In genomic region chr6:113819169-113819830, GRCh38 we compare ENCODE assay signal across 28 cellular contexts. TPM values are rescaled to one million over a fixed set of nuclear protein-coding genes. Genes with fewer than 3 reads are reported as not detected.
DNase-seq lines count a peak whose midpoint lies in the region; ATAC-seq and TF ChIP-seq lines count a peak whose summit lies in the region.
"Had no signal": no experiment of that assay in that cellular context is flagged by ENCODE, and none has a peak within 500 bp of the region (broad histone marks: within the 10 kb centered on the region; RNA-seq: fewer than 3 reads in every experiment).

No MANE protein-coding gene starts in this region.

- H3K4me1 ChIP-seq in colonic mucosa (peaks cover 5% of the 10 kb centered on the region), mucosa of rectum (ENCODE audit: control insufficient read depth in 2 of 2, insufficient read depth in 2 of 2, low read length in 2 of 2) (peaks cover 4 to 8% of the 10 kb centered on the region in 2 donors)

- intact Hi-C loops in colonic mucosa (cut with DNase I) = no loop called here
- intact Hi-C loops in CD4-positive, alpha-beta T cell (cut with DNase I, micrococcal nuclease) = no loop called here

- H3K27me3 Mint-ChIP-seq in CD4-positive, alpha-beta T cell = peaks cover 10% of the 10 kb centered on the region

- CTCF ChIA-PET in CD4-positive, alpha-beta T cell (lab: Charles Lee) = no interaction called here

- no peaks in the 10 kb centered on the region for H3K4me1 Mint-ChIP-seq in CD4-positive, alpha-beta T cell (ENCODE audit: low read depth)

- no peak overlapping the region for H3K4me3 Mint-ChIP-seq in CD4-positive, alpha-beta T cell
- H3K4me3 Mint-ChIP-seq: CD8-positive, alpha-beta T cell; mesothelial cell of epicardium; neural crest cell; stimulated activated naive CD8-positive, alpha-beta T cell treated with anti-CD3 and anti-CD28 coated beads, Interleukin-15, Interleukin-2, amounts not matched to agents 100 ng/mL and 50 ng/mL, for 24 hours had no signal

- no peaks in the 10 kb centered on the region for H3K9me3 Mint-ChIP-seq in CD4-positive, alpha-beta T cell
- H3K9me3 Mint-ChIP-seq: CD8-positive, alpha-beta T cell; stimulated activated naive CD8-positive, alpha-beta T cell treated with anti-CD3 and anti-CD28 coated beads, Interleukin-15, Interleukin-2, amounts not matched to agents 100 ng/mL and 50 ng/mL, for 24 hours had no signal

- H3K27me3 ChIP-seq in colonic mucosa (no peaks in the 10 kb centered on the region), mucosa of rectum (ENCODE audit: control insufficient read depth in 2 of 2, insufficient read depth in 2 of 2, low read length in 2 of 2) (no peaks in the 10 kb centered on the region)
- H3K27me3 ChIP-seq in CD4-positive, alpha-beta T cell (ENCODE audit: control insufficient read depth, insufficient read depth, low read length) = no peaks in the 10 kb centered on the region
- H3K27me3 ChIP-seq: tibial nerve had no signal

- no peak for TF ChIP-seq CTCF in colonic mucosa (IDR thresholded peaks at IDR 0.05)
- TF ChIP-seq CTCF in CD4-positive, alpha-beta T cell (IDR thresholded peaks at IDR 0.05) = no peak

- POLR2A ChIA-PET in CD4-positive, alpha-beta T cell (lab: Charles Lee) = no interaction called here

- H3K36me3 ChIP-seq in colonic mucosa (no peaks in the 10 kb centered on the region), mucosa of rectum (ENCODE audit: control insufficient read depth in 2 of 2, insufficient read depth in 2 of 2, low read length in 2 of 2) (no peaks in the 10 kb centered on the region)
- H3K36me3 ChIP-seq: tibial nerve, WERI-Rb-1 had no signal

- H3K36me3 Mint-ChIP-seq in CD4-positive, alpha-beta T cell (ENCODE audit: low read depth) = no peaks in the 10 kb centered on the region
- H3K36me3 Mint-ChIP-seq: CD8-positive, alpha-beta T cell; mesothelial cell of epicardium had no signal

- ATAC-seq in HG03520 (IDR thresholded peaks at IDR 0.05; ENCODE audit: unreplicated experiment) = no peak
- ATAC-seq in CD4-positive, alpha-beta T cell (ENCODE audit: poor library complexity) = no peak
- ATAC-seq: CD8-positive, alpha-beta T cell had no signal

- no peak overlapping the region for H3K4me3 ChIP-seq in colonic mucosa
- H3K4me3 ChIP-seq in mucosa of rectum (ENCODE audit: low read length in 2 of 2) = no peak overlapping the region
- H3K4me3 ChIP-seq: tibial nerve had no signal

- H3K27ac Mint-ChIP-seq in CD4-positive, alpha-beta T cell = no peak overlapping the region
- H3K27ac Mint-ChIP-seq: CD8-positive, alpha-beta T cell; mesothelial cell of epicardium; progenitor cell of endocrine pancreas; stimulated activated naive CD8-positive, alpha-beta T cell treated with anti-CD3 and anti-CD28 coated beads, Interleukin-15, Interleukin-2, amounts not matched to agents 100 ng/mL and 50 ng/mL, for 24 hours had no signal

- H3K9me3 ChIP-seq in colonic mucosa (no peaks in the 10 kb centered on the region), mucosa of rectum (ENCODE audit: control insufficient read depth in 2 of 2, low read length in 2 of 2) (no peaks in the 10 kb centered on the region)
- no peaks in the 10 kb centered on the region for H3K9me3 ChIP-seq in CD4-positive, alpha-beta T cell (ENCODE audit: control insufficient read depth, low read length)
- H3K9me3 ChIP-seq: tibial nerve had no signal

- H3K27ac ChIP-seq in colonic mucosa (peak overlapping the region; percentile 46), mucosa of rectum (ENCODE audit: low read depth in 2 of 2, low read length in 2 of 2) (peak overlapping the region; percentile 74 to 75)
- H3K27ac ChIP-seq in CD4-positive, alpha-beta T cell (ENCODE audit: low read depth, low read length) = no peak overlapping the region
- H3K27ac ChIP-seq: KMS-11, WERI-Rb-1 had no signal

- H3K9ac ChIP-seq in colonic mucosa (ENCODE audit: low read depth in 2 of 2, low read length in 2 of 2) (no peak overlapping the region), mucosa of rectum (ENCODE audit: low read depth in 1 of 2, low read length in 2 of 2) (peak overlapping the region in 1 of 2 donors; percentile 51)
- H3K9ac ChIP-seq: KMS-11 had no signal

- peak; percentile 1 for DNase-seq in COLO668 (lab: John Stamatoyannopoulos, UW; ENCODE audit: unreplicated experiment)
- DNase-seq in NCI-H526 (lab: John Stamatoyannopoulos, UW) = peak; percentile 33 to 34
- peak; percentile 74 for DNase-seq in colonic mucosa
- no peak for DNase-seq in MV-4-11 (lab: John Stamatoyannopoulos, UW)
- DNase-seq in CD4-positive, alpha-beta T cell = no peak
- DNase-seq in OCI-M1 (lab: John Stamatoyannopoulos, UW) = no peak
- DNase-seq: activated CD4-positive, alpha-beta T cell treated with anti-CD3 and anti-CD28 coated beads, Interleukin-2, amount 50 U/mL, for 4 hours; activated gamma-delta T cell treated with Interleukin-2 at 50 U/mL for 16 hours; amniotic stem cell; caudate nucleus; CD8-positive, alpha-beta T cell; foreskin melanocyte; kidney glomerular epithelial cell; NCI-H1048; NCI-H2081 treated with DMSO at 0.1 percent for 48 hours; NCI-H510A; SHP77 treated with DMSO at 0.1 percent for 48 hours; stimulated activated CD4-positive, alpha-beta T cell treated with anti-CD3 and anti-CD28 coated beads, Interleukin-4, amount 100 ng/mL, for 1 hour; T-helper 1 cell; WERI-Rb-1 had no signal

RNA-seq across cellular contexts. Expression of gene MARCKS, which starts 37.8 kb away (rescaled TPM):
- total RNA-seq in colonic mucosa = 100 to 1,000 TPM; 228 to 242 TPM
- under 1 TPM; 0.63 to 0.70 TPM for total RNA-seq in CD4-positive, alpha-beta T cell

Comparison
In these comparisons a context has a peak if more than half of its experiments do, and no peak if none do; other contexts are left out.
1. DNase-seq: peak in COLO668 (single experiment), NCI-H526 (2 of 2) and colonic mucosa (single experiment); none in MV-4-11 (single experiment), CD4-positive, alpha-beta T cell (0 of 10) and OCI-M1 (single experiment).
2. RNA of gene MARCKS, which starts 37.8 kb away (total RNA-seq): 228 to 242 TPM in colonic mucosa; 0.63 to 0.70 TPM in CD4-positive, alpha-beta T cell; every median in the first group is over 100 times any median in the second.